8 cellular contexts compared by ENCODE assay signal in genomic region chr2:11688222-11689069, GRCh38. TPM values are rescaled to one million over a fixed set of nuclear protein-coding genes. Genes with fewer than 3 reads are reported as not detected.
A peak's percentile ranks its signal among the peaks of the same experiment; 100 is the strongest.
DNase-seq lines count a peak whose midpoint lies in the region; ATAC-seq, FAIRE-seq and TF ChIP-seq lines count a peak whose summit lies in the region.

No MANE protein-coding gene starts in this region.

- H3K4ac ChIP-seq in H1 (replicated peaks; ENCODE audit: insufficient read length, low read depth, low read length) = no peak overlapping the region

- TF ChIP-seq EP300 in H1 (IDR thresholded peaks at IDR 0.05; ENCODE audit: borderline replicate concordance in 1 of 2, low read depth in 2 of 2, low read length in 2 of 2) = no peak

- no peaks in the 10 kb centered on the region for H3K9me3 ChIP-seq in NT2/D1 (ENCODE audit: insufficient read depth, low read length)
- H3K9me3 ChIP-seq in H1 (ENCODE audit: insufficient read depth in 2 of 2, low read depth in 1 of 2, low read length in 1 of 2) = no peaks in the 10 kb centered on the region

- H3K4me3 ChIP-seq in NT2/D1 (ENCODE audit: insufficient read length, low read depth) (no peak overlapping the region), H1 (ENCODE audit: extremely low read depth in 1 of 4, insufficient read depth in 2 of 4, low read depth in 3 of 4, low read length in 4 of 4) (peak overlapping the region in 3 of 4 experiments; percentile 25 to 49 (median 36); a peak in 5 of 8 replicates)

- peak overlapping the region; percentile 55 for H3K18ac ChIP-seq in H1 (ENCODE audit: extremely low read depth, low read length)

- no peak overlapping the region for H2BK20ac ChIP-seq in H1 (ENCODE audit: low read length)

- no peaks in the 10 kb centered on the region for H3K79me2 ChIP-seq in H1 (ENCODE audit: control insufficient read depth in 1 of 2, insufficient read depth in 2 of 2, low read length in 2 of 2)

- H3K23me2 ChIP-seq in H1 (ENCODE audit: low read depth, low read length) = no peaks in the 10 kb centered on the region

- ATAC-seq in GM18868 (IDR thresholded peaks at IDR 0.05; ENCODE audit: unreplicated experiment) (peak; percentile 93), HG03378 (IDR thresholded peaks at IDR 0.05; ENCODE audit: unreplicated experiment) (peak; percentile 75)
- ATAC-seq in activated CD8-positive, alpha-beta memory T cell treated with anti-CD3 and anti-CD28 coated beads, Interleukin-2, amount 10 ng/mL, durations not matched to agents 7 days and 5 days = peak; percentile 95

- no peak overlapping the region for H4K8ac ChIP-seq in H1 (ENCODE audit: extremely low read depth, insufficient read depth, low read length)

- H3K23ac ChIP-seq in H1 (ENCODE audit: insufficient read length) = no peak overlapping the region

- H3K4me1 ChIP-seq in NT2/D1 (ENCODE audit: insufficient read depth, insufficient read length) (no peaks in the 10 kb centered on the region), H1 (replicated peaks in 1 of 4; ENCODE audit: control insufficient read depth in 3 of 4, insufficient read depth in 4 of 4, low read length in 3 of 4) (peaks cover 0 to 3% (median 0%) of the 10 kb centered on the region in 4 experiments; a peak in 2 of 7 replicates)

- peak overlapping the region; percentile 11 to 73; a peak in 3 of 4 replicates for H3K4me2 ChIP-seq in H1 (ENCODE audit: insufficient read depth in 1 of 2, low read depth in 2 of 2, low read length in 2 of 2)

- no peak overlapping the region for H2BK15ac ChIP-seq in H1 (ENCODE audit: low read length)

- no peaks in the 10 kb centered on the region for H3K79me1 ChIP-seq in H1 (ENCODE audit: low read depth, low read length)

- POLR2A ChIA-PET in H1 (lab: Charles Lee; ENCODE audit: partially characterized antibody) = no interaction called here

- no peak overlapping the region for H3K56ac ChIP-seq in H1 (replicated peaks; ENCODE audit: insufficient read length, low read depth, low read length)

- H2BK12ac ChIP-seq in H1 (ENCODE audit: low read depth, low read length) = no peak overlapping the region

- H3K4me1 Mint-ChIP-seq in activated CD8-positive, alpha-beta memory T cell treated with anti-CD3 and anti-CD28 coated beads, Interleukin-2, amount 10 ng/mL, durations not matched to agents 7 days and 5 days = peaks cover 14% of the 10 kb centered on the region
- H3K4me1 Mint-ChIP-seq in mesothelial cell of epicardium = peaks cover 13% of the 10 kb centered on the region

- H2BK5ac ChIP-seq in H1 (ENCODE audit: low read depth, low read length) = no peak overlapping the region; the same call in 1 of the 2 replicates

- TF ChIP-seq POLR2A in H1 (IDR thresholded peaks at IDR 0.05; ENCODE audit: control extremely low read depth in 1 of 2, low read depth in 2 of 2, low read length in 2 of 2) = no peak

- H3K36me3 Mint-ChIP-seq in activated CD8-positive, alpha-beta memory T cell treated with anti-CD3 and anti-CD28 coated beads, Interleukin-2, amount 10 ng/mL, durations not matched to agents 7 days and 5 days = no peaks in the 10 kb centered on the region
- no peaks in the 10 kb centered on the region for H3K36me3 Mint-ChIP-seq in mesothelial cell of epicardium

- H4K20me1 ChIP-seq in H1 (replicated peaks in 1 of 2; ENCODE audit: control insufficient read depth in 1 of 2, insufficient read depth in 2 of 2, low read length in 2 of 2) = no peaks in the 10 kb centered on the region

- TF ChIP-seq CTCF in H1 (IDR thresholded peaks at IDR 0.05; ENCODE audit: control extremely low read depth in 1 of 3, insufficient read depth in 1 of 3, low read depth in 1 of 3, low read length in 3 of 3) (peak; percentile 80 to 88 (median 82)), mesothelial cell of epicardium (IDR thresholded peaks at IDR 0.05; ENCODE audit: unreplicated experiment) (peak; percentile 75)

- FAIRE-seq in H1 (lab: Jason Lieb, UNC) = no peak

- peak; percentile 69 to 79 for TF ChIP-seq RAD21 in H1 (IDR thresholded peaks at IDR 0.05 in 1 of 2, conservative IDR thresholded peaks at IDR 0.05 in 1 of 2; ENCODE audit: low read depth in 2 of 2, low read length in 2 of 2)

- peak overlapping the region; percentile 36 for H3K9ac ChIP-seq in NT2/D1 (ENCODE audit: insufficient read length, low read depth)
- no peak overlapping the region for H3K9ac ChIP-seq in H1 (replicated peaks in 1 of 4; ENCODE audit: extremely low read depth in 1 of 4, low read depth in 3 of 4, low read length in 3 of 4)

- H3K27me3 ChIP-seq in NT2/D1 (ENCODE audit: insufficient read depth, insufficient read length) (no peaks in the 10 kb centered on the region), H1 (replicated peaks in 1 of 4; ENCODE audit: control insufficient read depth in 3 of 4, extremely low read depth in 1 of 4, insufficient read depth in 3 of 4, low read length in 3 of 4) (peaks cover 0 to 2% (median 0%) of the 10 kb centered on the region in 4 experiments; a peak in 1 of 7 replicates)

- DNase-seq in AG08396 (ENCODE audit: low spot score) (peak; percentile 86), NT2/D1 (ENCODE audit: low read depth, low spot score) (peak; percentile 63), H1 (ENCODE audit: low read depth in 1 of 2, low spot score in 2 of 2) (peak in 1 of 2 experiments; percentile 94), mesothelial cell of epicardium (ENCODE audit: low spot score in 2 of 2, unreplicated experiment in 2 of 2) (peak; percentile 49 to 86)
- peak; percentile 90 for DNase-seq in activated CD8-positive, alpha-beta memory T cell treated with anti-CD3 and anti-CD28 coated beads, Interleukin-2, amount 10 ng/mL, durations not matched to agents 7 days and 5 days
- DNase-seq in stimulated activated CD8-positive, alpha-beta memory T cell treated with anti-CD3 and anti-CD28 coated beads, Interleukin-2, amount 100 ng/mL, for 1 hour (ENCODE audit: low read depth in 2 of 2) = peak; percentile 62 to 67

- H3K27ac Mint-ChIP-seq in activated CD8-positive, alpha-beta memory T cell treated with anti-CD3 and anti-CD28 coated beads, Interleukin-2, amount 10 ng/mL, durations not matched to agents 7 days and 5 days = no peak overlapping the region
- H3K27ac Mint-ChIP-seq in mesothelial cell of epicardium = peak overlapping the region; percentile 32

- H3K4me3 Mint-ChIP-seq in activated CD8-positive, alpha-beta memory T cell treated with anti-CD3 and anti-CD28 coated beads, Interleukin-2, amount 10 ng/mL, durations not matched to agents 7 days and 5 days = peak overlapping the region; percentile 43
- H3K4me3 Mint-ChIP-seq in mesothelial cell of epicardium = peak overlapping the region; percentile 38

- H3K27ac ChIP-seq in H1 (ENCODE audit: low read depth, low read length) = no peak overlapping the region

- H3K27me3 Mint-ChIP-seq in activated CD8-positive, alpha-beta memory T cell treated with anti-CD3 and anti-CD28 coated beads, Interleukin-2, amount 10 ng/mL, durations not matched to agents 7 days and 5 days = peaks cover 19% of the 10 kb centered on the region
- H3K27me3 Mint-ChIP-seq in mesothelial cell of epicardium (ENCODE audit: low read depth) = peaks cover 49% of the 10 kb centered on the region

- 0 out of 2 replicates have a peak overlapping the region, but pooled peaks have one; percentile 68 for H2AFZ ChIP-seq in H1 (ENCODE audit: low read length)

- no peak overlapping the region for H2AK5ac ChIP-seq in H1 (ENCODE audit: low read depth, low read length)

- no peak overlapping the region for H4K91ac ChIP-seq in H1 (replicated peaks; ENCODE audit: insufficient read length, low read length)

- no peaks in the 10 kb centered on the region for H3K36me3 ChIP-seq in NT2/D1 (ENCODE audit: insufficient read depth, insufficient read length, low read length)
- no peaks in the 10 kb centered on the region for H3K36me3 ChIP-seq in H1 (ENCODE audit: control insufficient read depth in 2 of 4, insufficient read depth in 4 of 4, low read length in 3 of 4)

- no peak overlapping the region for H4K5ac ChIP-seq in H1 (ENCODE audit: insufficient read length, low read depth, low read length)

- no peak overlapping the region for H3K14ac ChIP-seq in H1 (ENCODE audit: insufficient read length)

- CTCF ChIA-PET in activated CD8-positive, alpha-beta memory T cell treated with anti-CD3 and anti-CD28 coated beads, Interleukin-2, amount 10 ng/mL, durations not matched to agents 7 days and 5 days (lab: Charles Lee) = interaction anchor here (0.7 to 5.7 kb wide), 14 partner anchors 9 to 1243 kb away, joined by 3 to 71 read pairs (median 6); no protein-coding TSS in a partner anchor
- CTCF ChIA-PET in H1 (lab: Charles Lee; ENCODE audit: partially characterized antibody) = interaction anchor here (0.6 to 4.1 kb wide), 43 partner anchors 8 to 185 kb away, joined by 3 to 70 read pairs (median 4); partner anchors contain the start of genes GREB1 and LPIN1

- H3K9me3 Mint-ChIP-seq in activated CD8-positive, alpha-beta memory T cell treated with anti-CD3 and anti-CD28 coated beads, Interleukin-2, amount 10 ng/mL, durations not matched to agents 7 days and 5 days (ENCODE audit: low read depth) = no peaks in the 10 kb centered on the region
- no peaks in the 10 kb centered on the region for H3K9me3 Mint-ChIP-seq in mesothelial cell of epicardium

- H2BK120ac ChIP-seq in H1 (replicated peaks; ENCODE audit: low read depth, low read length) = no peak overlapping the region

- 21% methylated on average over 23 of the region's 23 CpGs; no CpG with 5 or more reads in 1 of the 2 experiments for WGBS in H1 (ENCODE audit: extremely low coverage in 1 of 2, insufficient coverage in 1 of 2, insufficient read length in 1 of 2, insufficient replicate concordance in 2 of 2, low coverage in 1 of 2, low lambda C conversion rate in 2 of 2, missing lambda C conversion rate in 1 of 2), 2 experiments

RNA-seq across cellular contexts. Expression of gene NTSR2, which starts 18.5 kb away (rescaled TPM):
- total RNA-seq in activated CD8-positive, alpha-beta memory T cell treated with anti-CD3 and anti-CD28 coated beads, Interleukin-2, amount 10 ng/mL, durations not matched to agents 7 days and 5 days = not detected
- total RNA-seq in H1 (2021; fragmentation: NEBNext Ultra II Directional; extraction: Animal tissue kit (Norgen Biotek cat#: 25700)) = not detected in 2 replicates
- polyA plus RNA-seq in H1 (2011; rRNA removed) = 0.05 and 0.09 TPM in 2 replicates
- polyA plus RNA-seq in H1 (2011; cell fraction: cytosol; rRNA removed) = not detected
- polyA plus RNA-seq in H1 (2011; cell fraction: nucleus; rRNA removed) = 0.07 TPM
- 0.10 TPM in 1 of 4 replicates, not detected in the others for polyA plus RNA-seq in H1 (2012, experiment 1 of 2)
- not detected for polyA plus RNA-seq in H1 (2012, experiment 2 of 2)
- polyA plus RNA-seq in H1 (2013, experiment 1 of 2) = 0.14 TPM
- polyA plus RNA-seq in H1 (2013, experiment 2 of 2) = 0.13 TPM
- polyA minus RNA-seq in H1 (2011; rRNA and poly(A)+ RNA removed) = not detected in 2 replicates
- polyA minus RNA-seq in H1 (2011; cell fraction: cytosol; rRNA and poly(A)+ RNA removed) = not detected
- not detected for polyA minus RNA-seq in H1 (2011; cell fraction: nucleus; rRNA and poly(A)+ RNA removed)
- not detected in 3 replicates for total RNA-seq in mesothelial cell of epicardium

RNA-seq across cellular contexts. Expression of gene LPIN1, which starts 58.0 kb away (rescaled TPM):
- total RNA-seq in activated CD8-positive, alpha-beta memory T cell treated with anti-CD3 and anti-CD28 coated beads, Interleukin-2, amount 10 ng/mL, durations not matched to agents 7 days and 5 days = 10 to 100 TPM; 57.1 to 76.4 TPM
- total RNA-seq in H1 (2021; fragmentation: NEBNext Ultra II Directional; extraction: Animal tissue kit (Norgen Biotek cat#: 25700)) = 9.8 and 11.3 TPM in 2 replicates
- polyA plus RNA-seq in H1 (2011; rRNA removed) = 4.3 and 4.7 TPM in 2 replicates
- polyA plus RNA-seq in H1 (2011; cell fraction: cytosol; rRNA removed) = 7.7 TPM
- polyA plus RNA-seq in H1 (2011; cell fraction: nucleus; rRNA removed) = 12.7 TPM
- 3.9 to 5.4 TPM (median 4.5 TPM) in 4 replicates for polyA plus RNA-seq in H1 (2012, experiment 1 of 2)
- 0.63 TPM for polyA plus RNA-seq in H1 (2012, experiment 2 of 2)
- 8.9 TPM for polyA plus RNA-seq in H1 (2013, experiment 1 of 2)
- polyA plus RNA-seq in H1 (2013, experiment 2 of 2) = 9.3 TPM
- polyA minus RNA-seq in H1 (2011; rRNA and poly(A)+ RNA removed) = 9.1 and 42.2 TPM in 2 replicates
- 4.9 TPM for polyA minus RNA-seq in H1 (2011; cell fraction: cytosol; rRNA and poly(A)+ RNA removed)
- polyA minus RNA-seq in H1 (2011; cell fraction: nucleus; rRNA and poly(A)+ RNA removed) = 12.4 TPM
- 34.9 to 36.6 TPM (median 36.1 TPM) in 3 replicates for total RNA-seq in mesothelial cell of epicardium
